21 cellular contexts compared by ENCODE assay signal in genomic region chr16:89355036-89355435, GRCh38.
DNase-seq lines count a peak whose midpoint lies in the region; ATAC-seq and TF ChIP-seq lines count a peak whose summit lies in the region.
"Had no signal": no experiment of that assay in that cellular context is flagged by ENCODE, and none has a peak within 500 bp of the region (broad histone marks: within the 10 kb centered on the region; RNA-seq: fewer than 3 reads in every experiment).

No MANE protein-coding gene starts in this region.

- H3K27ac Mint-ChIP-seq in endothelial cell (ENCODE audit: unreplicated experiment): peak overlapping the region; percentile 36
- peak overlapping the region; percentile 3 for H3K27ac Mint-ChIP-seq in progenitor cell of endocrine pancreas
- H3K27ac Mint-ChIP-seq: activated CD8-positive, alpha-beta T cell treated with anti-CD3 and anti-CD28 coated beads, Interleukin-2, amount 10 ng/mL, durations not matched to agents 7 days and 5 days; activated naive CD4-positive, alpha-beta T cell treated with anti-CD3 and anti-CD28 coated beads for 36 hours; mesothelial cell of epicardium had no signal

- POLR2A ChIA-PET in HEK293 (lab: Yijun Ruan, JAX): interaction anchor here (0.6 kb wide), 1 partner anchor 33 kb away, joined by 6 read pairs; no protein-coding TSS in a partner anchor

- H3K27me3 Mint-ChIP-seq in endothelial cell (ENCODE audit: unreplicated experiment) (peaks cover 16% of the 10 kb centered on the region), progenitor cell of endocrine pancreas (no peaks in the 10 kb centered on the region)

- CTCF ChIA-PET in HEK293 (lab: Yijun Ruan, JAX): no interaction called here

- H3K36me3 ChIP-seq in HEK293 (ENCODE audit: control insufficient read depth in 2 of 2, insufficient read depth in 1 of 2, low read length in 2 of 2): peaks cover 0 to 24% of the 10 kb centered on the region in 2 experiments; a peak in 1 of 3 replicates
- H3K36me3 ChIP-seq: right atrium auricular region, WERI-Rb-1 had no signal

- no peaks in the 10 kb centered on the region for H3K9me3 ChIP-seq in HEK293 (ENCODE audit: control insufficient read depth, insufficient read depth, low read depth, low read length)
- H3K9me3 ChIP-seq: HAP-1, right atrium auricular region had no signal

- H3K4me3 Mint-ChIP-seq in endothelial cell (ENCODE audit: unreplicated experiment) (no peak overlapping the region), progenitor cell of endocrine pancreas (ENCODE audit: low read depth) (no peak overlapping the region)
- H3K4me3 Mint-ChIP-seq: activated CD8-positive, alpha-beta T cell treated with anti-CD3 and anti-CD28 coated beads, Interleukin-2, amount 10 ng/mL, durations not matched to agents 7 days and 5 days; activated naive CD4-positive, alpha-beta T cell treated with anti-CD3 and anti-CD28 coated beads for 36 hours; mesothelial cell of epicardium had no signal

- H3K4me1 Mint-ChIP-seq in endothelial cell (ENCODE audit: unreplicated experiment) (peaks cover 55% of the 10 kb centered on the region), progenitor cell of endocrine pancreas (ENCODE audit: low read depth) (peaks cover 32% of the 10 kb centered on the region)

- peaks cover 16% of the 10 kb centered on the region for H3K4me1 ChIP-seq in HEK293 (ENCODE audit: control insufficient read depth, insufficient read depth, low read length)
- H3K4me1 ChIP-seq: HAP-1 had no signal

- H3K36me3 Mint-ChIP-seq in endothelial cell (ENCODE audit: low read depth, unreplicated experiment) (peaks cover 16% of the 10 kb centered on the region), progenitor cell of endocrine pancreas (ENCODE audit: insufficient read depth) (peaks cover 4% of the 10 kb centered on the region)

- H3K27ac ChIP-seq in C4-2B: 0 out of 2 replicates have a peak overlapping the region, but pooled peaks have one; percentile 3
- no peak overlapping the region for H3K27ac ChIP-seq in HEK293 (ENCODE audit: extremely low read depth, low read depth, low read length)
- H3K27ac ChIP-seq: SK-N-MC, WERI-Rb-1 had no signal

- DNase-seq in endothelial cell (ENCODE audit: low spot score) (no peak), progenitor cell of endocrine pancreas (ENCODE audit: low spot score, unreplicated experiment) (no peak), NCI-H2107 treated with DMSO at 0.1 percent for 48 hours (lab: John Stamatoyannopoulos, UW; ENCODE audit: unreplicated experiment) (no peak)
- DNase-seq: activated CD8-positive, alpha-beta T cell treated with anti-CD3 and anti-CD28 coated beads, Interleukin-2, amount 10 ng/mL, durations not matched to agents 7 days and 5 days; activated naive CD4-positive, alpha-beta T cell treated with anti-CD3 and anti-CD28 coated beads for 36 hours; activated T-cell treated with anti-CD3 and anti-CD28 coated beads, Interleukin-2, amount 50 U/mL, for 1 hour; COR-L47; left colon; NCI-H1105 treated with DMSO at 0.1 percent for 48 hours; NCI-H2081; NCI-H510A; stimulated activated CD8-positive, alpha-beta memory T cell treated with anti-CD3 and anti-CD28 coated beads, Interleukin-4, amount 100 ng/mL, for 48 hours; WERI-Rb-1 had no signal

- ATAC-seq in HG03139 (IDR thresholded peaks at IDR 0.05; ENCODE audit: unreplicated experiment) (no peak), GM19467 (IDR thresholded peaks at IDR 0.05; ENCODE audit: unreplicated experiment) (no peak)
- ATAC-seq: activated CD8-positive, alpha-beta T cell treated with anti-CD3 and anti-CD28 coated beads, Interleukin-2, amount 10 ng/mL, durations not matched to agents 7 days and 5 days had no signal

- H3K9me3 Mint-ChIP-seq in endothelial cell (ENCODE audit: unreplicated experiment) (no peaks in the 10 kb centered on the region), progenitor cell of endocrine pancreas (ENCODE audit: low read depth) (no peaks in the 10 kb centered on the region)
- H3K9me3 Mint-ChIP-seq: activated naive CD4-positive, alpha-beta T cell treated with anti-CD3 and anti-CD28 coated beads for 36 hours; mesothelial cell of epicardium had no signal

- no peak overlapping the region for H3K4me3 ChIP-seq in HEK293 (ENCODE audit: low read depth, low read length)
- H3K4me3 ChIP-seq: HAP-1, right atrium auricular region, SK-N-MC had no signal

- TF ChIP-seq CTCF in C4-2B (conservative IDR thresholded peaks at IDR 0.05) (no peak), HEK293 (tag by site-specific recombination; IDR thresholded peaks at IDR 0.05) (no peak), endothelial cell (IDR thresholded peaks at IDR 0.05; ENCODE audit: unreplicated experiment) (no peak), progenitor cell of endocrine pancreas (IDR thresholded peaks at IDR 0.05; ENCODE audit: unreplicated experiment) (no peak)

TF ChIP-seq in HEK293, 187 proteins besides CTCF, POLR2A, EP300 and RAD21:
- TF ChIP-seq KLF1 (tag by site-specific recombination; IDR thresholded peaks at IDR 0.05) (peak; percentile 73; the same call in 1 of the 2 replicates), ZNF600 (tag by site-specific recombination; IDR thresholded peaks at IDR 0.05) (0 out of 2 replicates have a peak, but pooled peaks have one; percentile 16), GLIS2 (tag by site-specific recombination; IDR thresholded peaks at IDR 0.05) (no peak), ZNF114 (tag by site-specific recombination; IDR thresholded peaks at IDR 0.05) (no peak)
